8 cellular contexts compared by ENCODE assay signal in the genomic region with DNA sequence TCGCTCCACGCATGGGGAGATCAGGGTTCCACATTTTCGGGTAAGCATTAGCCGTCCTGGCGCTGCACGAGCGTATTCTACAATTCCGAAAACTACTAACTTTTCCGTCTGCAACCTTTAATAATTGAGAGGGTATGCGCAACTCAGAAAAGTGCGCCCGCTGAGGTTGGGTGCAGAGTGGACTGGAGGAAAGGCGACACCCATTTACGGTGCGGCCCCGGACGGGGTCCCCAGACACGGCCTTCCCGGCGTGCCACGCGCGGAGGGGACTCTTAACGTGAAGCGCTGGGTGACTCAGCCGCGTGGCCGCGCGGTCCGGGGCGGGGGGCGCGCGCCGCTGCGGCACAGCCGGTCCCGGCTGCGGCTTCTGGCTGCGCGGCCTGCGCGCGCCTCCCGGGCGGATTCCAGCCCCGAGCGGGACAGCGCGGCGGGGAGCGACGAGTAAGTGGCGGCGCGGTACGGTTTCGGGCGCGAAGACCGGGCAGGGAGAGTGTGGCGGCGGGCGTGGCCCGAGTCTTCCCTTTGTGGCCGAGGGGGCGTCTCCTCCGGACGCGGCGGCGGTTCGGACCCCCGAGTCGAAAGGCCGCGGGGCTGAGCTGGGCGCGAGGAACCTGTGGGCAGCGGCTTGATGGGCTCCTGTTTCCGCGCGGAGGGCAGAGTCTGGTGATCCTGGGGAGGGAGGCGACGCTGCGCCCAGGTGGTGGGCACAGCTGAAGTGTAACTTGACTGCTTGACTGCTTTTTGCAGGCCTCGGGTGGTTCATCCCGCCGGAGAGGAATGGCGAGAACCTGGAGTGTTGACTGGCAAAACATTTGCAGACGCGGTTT. TPM values are rescaled to one million over a fixed set of nuclear protein-coding genes. Genes with fewer than 3 reads are reported as not detected.
DNase-seq lines count a peak whose midpoint lies in the region; ATAC-seq and TF ChIP-seq lines count a peak whose summit lies in the region.

Gene KCTD20 (plus strand): TSS at position 330 of the 827 bp plus-strand sequence. CDS start 27,098 bp downstream, outside the sequence.
A gene with protein sequence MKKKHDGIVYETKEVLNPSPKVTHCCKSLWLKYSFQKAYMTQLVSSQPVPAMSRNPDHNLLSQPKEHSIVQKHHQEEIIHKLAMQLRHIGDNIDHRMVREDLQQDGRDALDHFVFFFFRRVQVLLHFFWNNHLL (minus strand): TSS at position 184 of the 827 bp plus-strand sequence. CDS start 16,772 bp downstream, outside the sequence.

- H3K4me2 ChIP-seq in DND-41 (ENCODE audit: insufficient read depth, low read length): peak within 1 kb of the TSS; percentile 64
- H3K4me2 ChIP-seq in KMS-11: peak within 1 kb of the TSS; percentile 93
- H3K4me2 ChIP-seq in fibroblast of lung (ENCODE audit: extremely low read depth, insufficient read depth, low read length): peak within 1 kb of the TSS; percentile 84

- peaks cover 60% of the 10 kb centered on the region for H3K79me2 ChIP-seq in DND-41 (ENCODE audit: insufficient read depth, low read length)
- peaks cover 55% of the 10 kb centered on the region for H3K79me2 ChIP-seq in KMS-11 (ENCODE audit: insufficient read depth, low read depth)
- peaks cover 45% of the 10 kb centered on the region for H3K79me2 ChIP-seq in fibroblast of lung (ENCODE audit: control insufficient read depth, insufficient read depth, low read length)

- H3K27ac ChIP-seq in DND-41 (ENCODE audit: low read length): peak within 1 kb of the TSS; percentile 87
- peak within 1 kb of the TSS; percentile 89 for H3K27ac ChIP-seq in KMS-11
- H3K27ac ChIP-seq in fibroblast of lung (ENCODE audit: insufficient read depth, low read length): peak within 1 kb of the TSS; percentile 97

- peak; percentile 78 for ATAC-seq in DND-41 (ENCODE audit: insufficient read depth, low read depth)
- ATAC-seq in GM21786 (IDR thresholded peaks at IDR 0.05; ENCODE audit: unreplicated experiment): peak; percentile 72
- peak; percentile 82 to 83 for ATAC-seq in naive thymus-derived CD8-positive, alpha-beta T cell
- ATAC-seq in stimulated activated memory B cell treated with anti-CD40 and anti-IgM and Interleukin-4, amounts not matched to agents 10 μg/mL and 1 μg/mL and 100 μg/mL, for 72 hours: peak; percentile 97

- no peaks in the 10 kb centered on the region for H3K9me3 Mint-ChIP-seq in naive thymus-derived CD8-positive, alpha-beta T cell
- H3K9me3 Mint-ChIP-seq in stimulated activated memory B cell treated with anti-CD40 and anti-IgM and Interleukin-4, amounts not matched to agents 10 μg/mL and 1 μg/mL and 100 μg/mL, for 72 hours: no peaks in the 10 kb centered on the region

- H3K27me3 Mint-ChIP-seq in naive thymus-derived CD8-positive, alpha-beta T cell: no peaks in the 10 kb centered on the region
- no peaks in the 10 kb centered on the region for H3K27me3 Mint-ChIP-seq in stimulated activated memory B cell treated with anti-CD40 and anti-IgM and Interleukin-4, amounts not matched to agents 10 μg/mL and 1 μg/mL and 100 μg/mL, for 72 hours

- POLR2A ChIA-PET in naive thymus-derived CD8-positive, alpha-beta T cell (lab: Charles Lee): interaction anchor here (0.6 to 2.6 kb wide), 15 partner anchors 20 to 311 kb away, joined by 3 to 9 read pairs (median 4); partner anchors contain the start of gene CDKN1A

- H3K9ac ChIP-seq in DND-41 (ENCODE audit: low read depth, low read length): peak within 1 kb of the TSS; percentile 97
- H3K9ac ChIP-seq in KMS-11: peak within 1 kb of the TSS; percentile 94
- peak within 1 kb of the TSS; percentile 98 for H3K9ac ChIP-seq in fibroblast of lung (ENCODE audit: insufficient read depth, low read length)

- peaks cover 15 to 56% (median 45%) of the 10 kb centered on the region in 4 donors for H3K4me1 Mint-ChIP-seq in naive thymus-derived CD8-positive, alpha-beta T cell
- peaks cover 33% of the 10 kb centered on the region for H3K4me1 Mint-ChIP-seq in stimulated activated memory B cell treated with anti-CD40 and anti-IgM and Interleukin-4, amounts not matched to agents 10 μg/mL and 1 μg/mL and 100 μg/mL, for 72 hours

- H3K4me1 ChIP-seq in DND-41 (ENCODE audit: insufficient read depth, low read length) (peaks cover 39% of the 10 kb centered on the region), KMS-11 (ENCODE audit: low read depth, poor library complexity, severe bottlenecking) (peaks cover 35% of the 10 kb centered on the region), fibroblast of lung (ENCODE audit: control insufficient read depth, extremely low read depth, insufficient read depth, low read length) (peaks cover 8% of the 10 kb centered on the region)

- H3K9me3 ChIP-seq in DND-41 (ENCODE audit: insufficient read depth, low read length, severe bottlenecking) (no peaks in the 10 kb centered on the region), fibroblast of lung (ENCODE audit: control insufficient read depth, insufficient read depth, low read depth, low read length) (no peaks in the 10 kb centered on the region)

- peaks cover 6% of the 10 kb centered on the region for H3K36me3 ChIP-seq in DND-41 (ENCODE audit: insufficient read depth, low read length)
- H3K36me3 ChIP-seq in KMS-11 (ENCODE audit: insufficient read depth): no peaks in the 10 kb centered on the region
- no peaks in the 10 kb centered on the region for H3K36me3 ChIP-seq in fibroblast of lung (ENCODE audit: control insufficient read depth, insufficient read depth, low read length)

- peak within 1 kb of the TSS; percentile 66 for H2AFZ ChIP-seq in DND-41 (ENCODE audit: low read depth, low read length)
- peak within 1 kb of the TSS; percentile 93 for H2AFZ ChIP-seq in KMS-11 (ENCODE audit: low read depth)
- H2AFZ ChIP-seq in fibroblast of lung (ENCODE audit: low read length): peak within 1 kb of the TSS; percentile 78

- no peak for TF ChIP-seq CTCF in DND-41 (IDR thresholded peaks at IDR 0.05; ENCODE audit: borderline replicate concordance, extremely low read depth, low read length, poor library complexity, severe bottlenecking)
- no peak for TF ChIP-seq CTCF in KMS-11 (conservative IDR thresholded peaks at IDR 0.05; ENCODE audit: low read depth, low read length)
- no peak for TF ChIP-seq CTCF in fibroblast of lung (conservative IDR thresholded peaks at IDR 0.05 in 1 of 2, IDR thresholded peaks at IDR 0.05 in 1 of 2; ENCODE audit: low read depth in 1 of 2, low read length in 2 of 2)

- H3K4me3 Mint-ChIP-seq in naive thymus-derived CD8-positive, alpha-beta T cell: peak within 1 kb of the TSS; percentile 91 to 99 (median 97)
- H3K4me3 Mint-ChIP-seq in stimulated activated memory B cell treated with anti-CD40 and anti-IgM and Interleukin-4, amounts not matched to agents 10 μg/mL and 1 μg/mL and 100 μg/mL, for 72 hours: peak within 1 kb of the TSS; percentile 94

- H3K4me3 ChIP-seq in DND-41 (ENCODE audit: low read depth in 1 of 2, low read length in 2 of 2): peak within 1 kb of the TSS; percentile 89
- no peak within 1 kb of the TSS for H3K4me3 ChIP-seq in KMS-11 (IDR thresholded peaks at IDR 0.05; ENCODE audit: insufficient read depth, low read depth, low read length)
- peak within 1 kb of the TSS; percentile 91 to 94 (median 94) for H3K4me3 ChIP-seq in fibroblast of lung (replicated peaks in 1 of 4; ENCODE audit: control extremely low read depth in 1 of 4, insufficient read depth in 1 of 4, low read depth in 3 of 4, low read length in 4 of 4)

- peak; percentile 89 for DNase-seq in DND-41
- peak; percentile 88 for DNase-seq in RPMI7951 (ENCODE audit: low read depth)
- DNase-seq in activated T-helper 1 cell treated with anti-CD3 and anti-CD28 coated beads, Interleukin-2, amount 50 U/mL, for 16 hours (ENCODE audit: low read depth in 1 of 2, low spot score in 1 of 2): peak; percentile 68 to 77
- DNase-seq in fibroblast of lung (ENCODE audit: low read depth in 2 of 2): peak; percentile 86 to 90
- peak; percentile 73 to 89 (median 81) for DNase-seq in naive thymus-derived CD8-positive, alpha-beta T cell

- peaks cover 12% of the 10 kb centered on the region; the same call in 1 of the 2 replicates for H4K20me1 ChIP-seq in DND-41 (ENCODE audit: insufficient read depth, low read length)
- H4K20me1 ChIP-seq in KMS-11 (ENCODE audit: insufficient read depth): 0 out of 2 replicates have a peak, but pooled peaks cover 6% of the 10 kb centered on the region
- no peaks in the 10 kb centered on the region for H4K20me1 ChIP-seq in fibroblast of lung (ENCODE audit: control insufficient read depth, extremely low read depth, insufficient read depth, low read length)

- H3K36me3 Mint-ChIP-seq in naive thymus-derived CD8-positive, alpha-beta T cell: no peaks in the 10 kb centered on the region
- no peaks in the 10 kb centered on the region for H3K36me3 Mint-ChIP-seq in stimulated activated memory B cell treated with anti-CD40 and anti-IgM and Interleukin-4, amounts not matched to agents 10 μg/mL and 1 μg/mL and 100 μg/mL, for 72 hours

- peak within 1 kb of the TSS; percentile 94 to 99 (median 98) for H3K27ac Mint-ChIP-seq in naive thymus-derived CD8-positive, alpha-beta T cell
- peak within 1 kb of the TSS; percentile 95 for H3K27ac Mint-ChIP-seq in stimulated activated memory B cell treated with anti-CD40 and anti-IgM and Interleukin-4, amounts not matched to agents 10 μg/mL and 1 μg/mL and 100 μg/mL, for 72 hours

- H3K27me3 ChIP-seq in DND-41 (ENCODE audit: insufficient read depth, low read length, poor library complexity): no peaks in the 10 kb centered on the region
- no peaks in the 10 kb centered on the region for H3K27me3 ChIP-seq in KMS-11 (ENCODE audit: insufficient read depth, low read depth)
- H3K27me3 ChIP-seq in fibroblast of lung (ENCODE audit: control insufficient read depth, insufficient read depth, low read length): no peaks in the 10 kb centered on the region

RNA-seq across cellular contexts. Expression of gene KCTD20, which starts in this region (rescaled TPM):
- 70.4 and 81.7 TPM in 2 replicates for total RNA-seq in RPMI7951 (2014; rRNA removed; shearing (Covaris generic))
- total RNA-seq in fibroblast of lung: 39.6 and 45.2 TPM in 2 replicates
- 34.2 and 87.4 TPM in 2 replicates for polyA plus RNA-seq in fibroblast of lung
- polyA plus RNA-seq in fibroblast of lung (2012): 21.0 and 50.1 TPM in 2 replicates
- polyA minus RNA-seq in fibroblast of lung (ENCODE audit: low replicate concordance): 35.7 and 43.2 TPM in 2 replicates
- 10 to 100 TPM; 35.1 to 35.2 TPM for total RNA-seq in naive thymus-derived CD8-positive, alpha-beta T cell
- 10 to 100 TPM; 25.0 to 31.5 (median 31.3) TPM for polyA plus RNA-seq in naive thymus-derived CD8-positive, alpha-beta T cell

RNA-seq across cellular contexts. Expression of the second gene that starts in this region (rescaled TPM):
- total RNA-seq in RPMI7951 (2014; rRNA removed; shearing (Covaris generic)): 0.12 TPM in 1 of 2 replicates, not detected in the other
- total RNA-seq in fibroblast of lung: under 0.01 and 0.26 TPM in 2 replicates
- 0.03 TPM in 2 replicates for polyA plus RNA-seq in fibroblast of lung
- polyA plus RNA-seq in fibroblast of lung (2012): not detected in 2 replicates
- not detected in 2 replicates for polyA minus RNA-seq in fibroblast of lung (ENCODE audit: low replicate concordance)
- total RNA-seq in naive thymus-derived CD8-positive, alpha-beta T cell: under 1 TPM; 0.16 to 0.41 TPM
- not detected for polyA plus RNA-seq in naive thymus-derived CD8-positive, alpha-beta T cell
